In the genomic region with DNA sequence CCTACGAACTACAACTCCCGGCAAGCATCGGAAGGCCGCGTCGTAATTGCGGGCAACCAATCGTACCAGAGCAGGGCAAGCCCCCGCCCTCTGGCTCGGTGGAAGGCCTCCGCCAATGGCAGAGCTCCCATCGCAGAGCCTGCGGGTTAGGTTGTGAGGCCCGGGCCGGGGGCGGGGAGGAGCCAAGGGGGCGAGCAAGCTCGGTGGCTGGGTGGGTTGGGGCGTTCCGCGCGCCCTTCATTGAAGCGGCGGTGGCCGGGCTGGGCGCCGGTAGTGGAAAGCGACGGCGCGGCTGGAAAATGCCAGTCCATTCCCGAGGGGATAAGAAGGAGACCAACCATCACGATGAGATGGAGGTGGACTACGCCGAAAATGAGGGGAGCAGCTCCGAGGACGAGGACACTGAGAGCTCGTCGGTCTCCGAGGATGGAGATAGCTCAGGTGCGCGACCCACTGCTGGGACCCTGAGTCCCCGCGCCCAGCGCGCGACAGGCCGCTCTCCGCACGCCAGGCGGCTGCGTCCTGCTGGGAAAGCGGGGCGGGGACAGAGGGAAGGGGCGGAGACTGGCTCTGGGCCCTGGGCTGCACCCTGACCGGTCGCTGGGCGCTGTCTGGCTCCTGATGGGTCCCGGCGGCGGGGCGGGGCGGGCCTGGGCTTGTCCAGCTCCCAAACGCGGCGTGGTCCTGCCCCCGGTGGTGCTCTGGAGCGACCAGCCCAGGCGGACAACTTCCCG, we compare ENCODE assay signal across 8 cellular contexts. TPM values are rescaled to one million over a fixed set of nuclear protein-coding genes. Genes with fewer than 3 reads are reported as not detected.
DNase-seq lines count a peak whose midpoint lies in the region; ATAC-seq, FAIRE-seq and TF ChIP-seq lines count a peak whose summit lies in the region.

A gene with protein sequence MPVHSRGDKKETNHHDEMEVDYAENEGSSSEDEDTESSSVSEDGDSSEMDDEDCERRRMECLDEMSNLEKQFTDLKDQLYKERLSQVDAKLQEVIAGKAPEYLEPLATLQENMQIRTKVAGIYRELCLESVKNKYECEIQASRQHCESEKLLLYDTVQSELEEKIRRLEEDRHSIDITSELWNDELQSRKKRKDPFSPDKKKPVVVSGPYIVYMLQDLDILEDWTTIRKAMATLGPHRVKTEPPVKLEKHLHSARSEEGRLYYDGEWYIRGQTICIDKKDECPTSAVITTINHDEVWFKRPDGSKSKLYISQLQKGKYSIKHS (plus strand): TSS at position 121 of the 734 bp plus-strand sequence. CDS start 179 bp downstream, at position 300.

- DNase-seq in AG08395 (ENCODE audit: low spot score) (peak; percentile 98), NCI-H2227 (lab: John Stamatoyannopoulos, UW; ENCODE audit: unreplicated experiment) (peak; percentile 99), bronchial epithelial cell (ENCODE audit: low read depth) (peak; percentile 95), iPS-NIHi11 (ENCODE audit: low spot score) (peak; percentile 97)

- TF ChIP-seq CTCF in WI38 (IDR thresholded peaks at IDR 0.05; ENCODE audit: low read depth, low read length) (no peak), bronchial epithelial cell (IDR thresholded peaks at IDR 0.05; ENCODE audit: insufficient read depth, low read length, severe bottlenecking) (no peak)

- peak within 1 kb of the TSS; percentile 83 to 99 (median 93) for H3K27ac ChIP-seq in skin epidermis

- H3K27me3 ChIP-seq in bronchial epithelial cell (ENCODE audit: control insufficient read depth, insufficient read depth, low read length) = no peaks in the 10 kb centered on the region

- H3K36me3 ChIP-seq in bronchial epithelial cell (ENCODE audit: control insufficient read depth, insufficient read depth, low read length) = no peaks in the 10 kb centered on the region

- peak within 1 kb of the TSS; percentile 93 for H3K4me3 ChIP-seq in WI38 (ENCODE audit: low read depth, low read length)
- peak within 1 kb of the TSS; percentile 57 for H3K4me3 ChIP-seq in bronchial epithelial cell (ENCODE audit: low read depth, low read length)
- H3K4me3 ChIP-seq in skin epidermis = peak within 1 kb of the TSS; percentile 73 to 95 (median 83)

- ATAC-seq in GM18909 (IDR thresholded peaks at IDR 0.05; ENCODE audit: poor library complexity, unreplicated experiment) (peak; percentile 98), HG03159 (IDR thresholded peaks at IDR 0.05; ENCODE audit: unreplicated experiment) (peak; percentile 98)

- peak; percentile 40 for FAIRE-seq in bronchial epithelial cell (lab: Jason Lieb, UNC)

RNA-seq across cellular contexts. Expression of the gene that starts here (rescaled TPM):
- total RNA-seq in bronchial epithelial cell = 3.9 and 4.6 TPM in 2 replicates

Comparison
In these comparisons a context has a peak if more than half of its experiments do, and no peak if none do; other contexts are left out.
1. Peak in every context shown above with its lines: DNase-seq, ATAC-seq, H3K4me3 ChIP-seq and H3K27ac ChIP-seq.